Comparison of ENCODE assay signal across 8 cellular contexts in genomic region chr22:42621505-42622002, GRCh38. TPM values are rescaled to one million over a fixed set of nuclear protein-coding genes. Genes with fewer than 3 reads are reported as not detected.
DNase-seq lines count a peak whose midpoint lies in the region; ATAC-seq and TF ChIP-seq lines count a peak whose summit lies in the region.

No MANE protein-coding gene starts in this region.

- H2BK5ac ChIP-seq in IMR-90 (ENCODE audit: low read depth, low read length, poor library complexity, severe bottlenecking), result no peak overlapping the region

- intact Hi-C loops in IMR-90 (cut with micrococcal nuclease) (loop anchor here (1.0 kb wide), 1 partner anchor 199 kb away; no protein-coding TSS in a partner anchor), left lung (cut with DNase I) (no loop called here)

- no peak for TF ChIP-seq POLR2A in IMR-90 (IDR thresholded peaks at IDR 0.05; ENCODE audit: low read depth, low read length)

- no peak overlapping the region for H3K4me3 ChIP-seq in IMR-90 (ENCODE audit: insufficient read depth, low read depth, low read length)
- H3K4me3 ChIP-seq in left lung, result no peak overlapping the region

- no TSS peak for BruUV-seq in IMR-90 (replicated peaks; lab: Mats Ljungman, UMichigan)

- DNase-seq in EL (peak; percentile 82), IMR-90 (peak; percentile 61), left lung (peak in 1 of 2 donors; percentile 88), DMS79 (lab: John Stamatoyannopoulos, UW) (no peak)
- peak; percentile 39 for DNase-seq in central memory CD4-positive, alpha-beta T cell
- peak; percentile 15 for DNase-seq in stimulated activated CD8-positive, alpha-beta memory T cell treated with anti-CD3 and anti-CD28 coated beads, Interleukin-12 subunit alpha, Interleukin-12 subunit beta, amount 100 ng/mL, for 4 hours (ENCODE audit: low read depth)

- H3K4me2 ChIP-seq in IMR-90 (ENCODE audit: low read depth, low read length), result no peak overlapping the region

- ATAC-seq in IMR-90 (ENCODE audit: low read depth) (peak; percentile 82), left lung (peak; percentile 81), HG03378 (IDR thresholded peaks at IDR 0.05; ENCODE audit: unreplicated experiment) (no peak)

- CTCF ChIA-PET in IMR-90 (lab: Yijun Ruan, JAX), result interaction anchor here (0.9 to 1.4 kb wide), 3 partner anchors 14 to 199 kb away, joined by 3 to 8 read pairs (median 4); no protein-coding TSS in a partner anchor

- H3K14ac ChIP-seq in IMR-90 (replicated peaks; ENCODE audit: low read depth, low read length), result no peak overlapping the region

- no peak overlapping the region for H4K5ac ChIP-seq in IMR-90 (ENCODE audit: low read depth, low read length)

- WGBS in IMR-90 (ENCODE audit: extremely low coverage in 2 of 2, insufficient read length in 1 of 2), 2 experiments, result no CpG with 5 or more reads among the region's 11 CpGs

- dilution Hi-C loops in IMR-90 (cut with HindIII; ENCODE audit: low sequenced_read_pairs, unreplicated experiment), result no loop called here

- H3K9ac ChIP-seq in IMR-90 (ENCODE audit: low read depth, low read length), result no peak overlapping the region

- no peak overlapping the region for H3K56ac ChIP-seq in IMR-90 (ENCODE audit: extremely low read depth, insufficient read depth, low read length)

- peaks cover 22% of the 10 kb centered on the region for H4K20me1 ChIP-seq in IMR-90 (ENCODE audit: insufficient read depth, low read length)

- H3K9me3 ChIP-seq in IMR-90 (ENCODE audit: control insufficient read depth, insufficient read depth, low read length) (no peaks in the 10 kb centered on the region), left lung (no peaks in the 10 kb centered on the region)

- H3K18ac ChIP-seq in IMR-90 (ENCODE audit: low read depth, low read length), result no peak overlapping the region

- POLR2A ChIA-PET in IMR-90 (lab: Charles Lee; ENCODE audit: unreplicated experiment), result no interaction called here

- H2BK20ac ChIP-seq in IMR-90 (ENCODE audit: low read depth, low read length), result no peak overlapping the region; the same call in 1 of the 2 replicates

- no peak overlapping the region for H3K23ac ChIP-seq in IMR-90 (ENCODE audit: low read depth, low read length)

- H2BK15ac ChIP-seq in IMR-90 (ENCODE audit: low read depth, low read length), result no peak overlapping the region

- no peak overlapping the region for H4K91ac ChIP-seq in IMR-90 (ENCODE audit: insufficient read depth, low read depth, low read length)

- peaks cover 18% of the 10 kb centered on the region; the same call in 1 of the 2 replicates for H3K9me1 ChIP-seq in IMR-90 (ENCODE audit: insufficient read depth, low read length)

- peak; percentile 79 for TF ChIP-seq RAD21 in IMR-90 (IDR thresholded peaks at IDR 0.05; ENCODE audit: low read length)

- H4K8ac ChIP-seq in IMR-90 (ENCODE audit: low read depth in 2 of 2, low read length in 2 of 2), result peak overlapping the region in 1 of 2 experiments; percentile 39; a peak in 1 of 4 replicates

- no peak overlapping the region for H2AK5ac ChIP-seq in IMR-90 (ENCODE audit: low read depth, low read length)

- peak overlapping the region; percentile 87 for H2AK9ac ChIP-seq in IMR-90 (replicated peaks; ENCODE audit: low read depth, low read length, poor library complexity)

- H3K36me3 ChIP-seq in IMR-90 (ENCODE audit: control insufficient read depth, insufficient read depth, low read length), result peaks cover 35% of the 10 kb centered on the region
- peaks cover 0 to 61% of the 10 kb centered on the region in 2 donors for H3K36me3 ChIP-seq in left lung

- H3K4ac ChIP-seq in IMR-90 (ENCODE audit: low read depth, low read length), result no peak overlapping the region

- in situ Hi-C loops in IMR-90 (cut with MboI; ENCODE audit: low sequenced_read_pairs), result no loop called here

- no peaks in the 10 kb centered on the region for H3K27me3 ChIP-seq in IMR-90 (ENCODE audit: control insufficient read depth, insufficient read depth, low read length)
- H3K27me3 ChIP-seq in left lung, result no peaks in the 10 kb centered on the region

- no peak overlapping the region for H2BK120ac ChIP-seq in IMR-90 (ENCODE audit: low read depth, low read length)

- H3K4me1 ChIP-seq in IMR-90 (ENCODE audit: control insufficient read depth, insufficient read depth, low read length) (peaks cover 9% of the 10 kb centered on the region), left lung (peaks cover 0 to 33% of the 10 kb centered on the region in 2 donors)

- H2AFZ ChIP-seq in IMR-90 (replicated peaks; ENCODE audit: low read length, poor library complexity), result peak overlapping the region; percentile 73

- TF ChIP-seq CTCF in IMR-90 (conservative IDR thresholded peaks at IDR 0.05; ENCODE audit: low read depth, low read length) (peak; percentile 82), VCaP (conservative IDR thresholded peaks at IDR 0.05) (peak; percentile 94), left lung (IDR thresholded peaks at IDR 0.05) (peak; percentile 73 to 85)

- H3K27ac ChIP-seq in IMR-90 (ENCODE audit: insufficient read depth, low read length) (no peak overlapping the region), VCaP (peak overlapping the region; percentile 97), left lung (no peak overlapping the region)

- peaks cover 0 to 32% of the 10 kb centered on the region in 2 experiments; a peak in 3 of 4 replicates for H3K79me1 ChIP-seq in IMR-90 (ENCODE audit: low read depth in 1 of 2, low read length in 2 of 2)

TF ChIP-seq in IMR-90, 13 proteins besides CTCF, POLR2A, EP300 and RAD21:
- no peak for TF ChIP-seq RFX5 (IDR thresholded peaks at IDR 0.05; ENCODE audit: low read depth, low read length)
- no peak for TF ChIP-seq NFE2L2 (IDR thresholded peaks at IDR 0.05; ENCODE audit: low read depth, low read length)
- no peak for TF ChIP-seq MXI1 (IDR thresholded peaks at IDR 0.05; ENCODE audit: borderline replicate concordance, low read depth, low read length)
- TF ChIP-seq RCOR1 (IDR thresholded peaks at IDR 0.05; ENCODE audit: insufficient replicate concordance, low read length), result no peak
- no peak for TF ChIP-seq BHLHE40 (IDR thresholded peaks at IDR 0.05; ENCODE audit: low read depth, low read length)
- TF ChIP-seq MAZ (IDR thresholded peaks at IDR 0.05; ENCODE audit: borderline replicate concordance, low read depth, low read length), result no peak; the same call in 1 of the 2 replicates
- TF ChIP-seq MAFK (IDR thresholded peaks at IDR 0.05; ENCODE audit: low read depth, low read length), result no peak
- peak; percentile 69; the same call in 1 of the 2 replicates for TF ChIP-seq USF2 (IDR thresholded peaks at IDR 0.05; ENCODE audit: low read depth, low read length)
- TF ChIP-seq CHD1 (IDR thresholded peaks at IDR 0.05; ENCODE audit: low read depth, low read length), result no peak
- TF ChIP-seq SMC3 (IDR thresholded peaks at IDR 0.05; ENCODE audit: low read depth, low read length), result peak; percentile 71
- TF ChIP-seq FOS (IDR thresholded peaks at IDR 0.05; ENCODE audit: low read depth, low read length), result no peak
- no peak for TF ChIP-seq CEBPB (IDR thresholded peaks at IDR 0.05; ENCODE audit: low read depth, low read length)

RNA-seq across cellular contexts. Expression of gene POLDIP3, which starts 6.9 kb away (rescaled TPM):
- 28.1 and 33.9 TPM in 2 replicates for total RNA-seq in IMR-90 (2012; rRNA removed)
- polyA plus RNA-seq in IMR-90 (2012; rRNA removed), result 43.6 and 45.4 TPM in 2 replicates
- 23.9 and 40.0 TPM in 2 replicates for polyA plus RNA-seq in IMR-90 (2012; cell fraction: cytosol; rRNA removed)
- polyA plus RNA-seq in IMR-90 (2012; cell fraction: nucleus; rRNA removed; ENCODE audit: low replicate concordance), result 29.6 and 46.7 TPM in 2 replicates
- 10 to 100 TPM; 56.6 to 61.6 TPM for total RNA-seq in left lung

RNA-seq across cellular contexts. Expression of gene ATP5MGL, which starts 18.8 kb away (rescaled TPM):
- total RNA-seq in IMR-90 (2012; rRNA removed) (0.18 TPM in 1 of 2 replicates, not detected in the other), left lung (1 to 10 TPM in 1 of 2 donors, under 1 TPM in 1; 0.60 to 1.2 TPM)
- polyA plus RNA-seq in IMR-90 (2012; rRNA removed), result not detected in 2 replicates
- not detected in 2 replicates for polyA plus RNA-seq in IMR-90 (2012; cell fraction: cytosol; rRNA removed)
- polyA plus RNA-seq in IMR-90 (2012; cell fraction: nucleus; rRNA removed; ENCODE audit: low replicate concordance), result 0.10 TPM in 1 of 2 replicates, not detected in the other

RNA-seq across cellular contexts. Expression of gene CYB5R3, which starts 27.6 kb away (rescaled TPM):
- 37.5 and 44.1 TPM in 2 replicates for total RNA-seq in IMR-90 (2012; rRNA removed)
- polyA plus RNA-seq in IMR-90 (2012; rRNA removed), result 362 and 405 TPM in 2 replicates
- 217 and 450 TPM in 2 replicates for polyA plus RNA-seq in IMR-90 (2012; cell fraction: cytosol; rRNA removed)
- 98.1 and 215 TPM in 2 replicates for polyA plus RNA-seq in IMR-90 (2012; cell fraction: nucleus; rRNA removed; ENCODE audit: low replicate concordance)
- 100 to 1,000 TPM; 250 to 265 TPM for total RNA-seq in left lung
